In genomic region chr16:89201467-89202377, GRCh38 we compare ENCODE assay signal across 8 cellular contexts. TPM values are rescaled to one million over a fixed set of nuclear protein-coding genes. Genes with fewer than 3 reads are reported as not detected.
DNase-seq lines count a peak whose midpoint lies in the region; ATAC-seq and TF ChIP-seq lines count a peak whose summit lies in the region.

No MANE protein-coding gene starts in this region.

- H3K36me3 Mint-ChIP-seq in activated naive CD8-positive, alpha-beta T cell = no peaks in the 10 kb centered on the region
- H3K36me3 Mint-ChIP-seq in HFFc6 (ENCODE audit: low read depth) = peaks cover 8% of the 10 kb centered on the region

- no peak overlapping the region for H2AFZ ChIP-seq in SK-N-SH (ENCODE audit: low read depth)

- no peak overlapping the region for H3K27ac Mint-ChIP-seq in activated naive CD8-positive, alpha-beta T cell
- H3K27ac Mint-ChIP-seq in HFFc6 = no peak overlapping the region

- 0 out of 2 replicates have a peak overlapping the region, but pooled peaks have one; percentile 52 for H3K4me2 ChIP-seq in SK-N-SH

- no peak overlapping the region for H3K9ac ChIP-seq in SK-N-SH

- no peaks in the 10 kb centered on the region; a peak in 1 of 4 replicates for H3K4me1 ChIP-seq in SK-N-SH (ENCODE audit: control insufficient read depth in 1 of 2, insufficient read depth in 2 of 2, low read depth in 1 of 2, low read length in 1 of 2)
- no peaks in the 10 kb centered on the region for H3K4me1 ChIP-seq in gastrocnemius medialis

- H3K4me1 Mint-ChIP-seq in activated naive CD8-positive, alpha-beta T cell (ENCODE audit: low read depth) = peaks cover 16% of the 10 kb centered on the region
- no peaks in the 10 kb centered on the region for H3K4me1 Mint-ChIP-seq in HFFc6 (ENCODE audit: low read depth)

- H3K9me3 ChIP-seq in SK-N-SH = no peaks in the 10 kb centered on the region
- H3K9me3 ChIP-seq in gastrocnemius medialis = no peaks in the 10 kb centered on the region

- DNase-seq in BJ (ENCODE audit: low read depth) (no peak), SK-N-SH (peak; percentile 98), left cardiac atrium (peak; percentile 80), gastrocnemius medialis (peak; percentile 38 to 67), HFFc6 (no peak)

- WGBS in SK-N-SH (ENCODE audit: low lambda C conversion rate) = 4% methylated on average over 13 of the region's 106 CpGs

- no peaks in the 10 kb centered on the region for H3K9me3 Mint-ChIP-seq in activated naive CD8-positive, alpha-beta T cell (ENCODE audit: low read depth)
- peaks cover 11% of the 10 kb centered on the region for H3K9me3 Mint-ChIP-seq in HFFc6

- no peaks in the 10 kb centered on the region for H4K20me1 ChIP-seq in SK-N-SH (ENCODE audit: insufficient read depth)

- H3K4me3 ChIP-seq in BJ (ENCODE audit: low read depth, low read length) (peak overlapping the region; percentile 9), SK-N-SH (ENCODE audit: low read depth in 2 of 2, low read length in 1 of 2) (peak overlapping the region in 1 of 2 experiments; percentile 19; a peak in 2 of 4 replicates), gastrocnemius medialis (peak overlapping the region in 2 of 4 donors; percentile 28 to 35)

- ATAC-seq in HG03064 (IDR thresholded peaks at IDR 0.05; ENCODE audit: low read depth, unreplicated experiment) (peak; percentile 58), left cardiac atrium (peak; percentile 91 to 96), gastrocnemius medialis (peak; percentile 59 to 69), HG03565 (IDR thresholded peaks at IDR 0.05; ENCODE audit: unreplicated experiment) (no peak)

- intact Hi-C loops in left cardiac atrium (cut with DNase I) (no loop called here), gastrocnemius medialis (cut with DNase I; ENCODE audit: low total_unique reads) (loop anchor here (2.0 kb wide), 1 partner anchor 31 kb away; the partner anchor contains the start of gene CDH15)

- peaks cover 21% of the 10 kb centered on the region for H3K27me3 Mint-ChIP-seq in activated naive CD8-positive, alpha-beta T cell
- H3K27me3 Mint-ChIP-seq in HFFc6 (ENCODE audit: insufficient read depth) = peaks cover 27% of the 10 kb centered on the region

- CTCF ChIA-PET in BJ (lab: Yijun Ruan, JAX) = no interaction called here
- CTCF ChIA-PET in SK-N-SH (lab: Yijun Ruan, JAX) = interaction anchor here (1.1 to 1.9 kb wide), 2 partner anchors 17 to 464 kb away, joined by 4 read pairs; no protein-coding TSS in a partner anchor

- POLR2A ChIA-PET in BJ (lab: Charles Lee) = no interaction called here
- POLR2A ChIA-PET in SK-N-SH (lab: Yijun Ruan, JAX) = interaction anchor here (0.7 kb wide), 1 partner anchor 46 kb away, joined by 3 read pairs; no protein-coding TSS in a partner anchor

- H3K79me2 ChIP-seq in SK-N-SH (ENCODE audit: insufficient read depth) = no peaks in the 10 kb centered on the region

- peaks cover 22% of the 10 kb centered on the region for H3K27me3 ChIP-seq in BJ (ENCODE audit: control insufficient read depth, insufficient read depth, low read length)
- H3K27me3 ChIP-seq in SK-N-SH (ENCODE audit: insufficient read depth) = peaks cover 53% of the 10 kb centered on the region
- peaks cover 68 to 71% (median 70%) of the 10 kb centered on the region in 3 donors for H3K27me3 ChIP-seq in gastrocnemius medialis

- no peaks in the 10 kb centered on the region; the same call in 1 of the 2 replicates for H3K36me3 ChIP-seq in BJ (ENCODE audit: control insufficient read depth, insufficient read depth, low read length)
- no peaks in the 10 kb centered on the region for H3K36me3 ChIP-seq in SK-N-SH (replicated peaks in 1 of 2; ENCODE audit: control insufficient read depth in 1 of 2, insufficient read depth in 2 of 2, low read length in 1 of 2)
- no peaks in the 10 kb centered on the region for H3K36me3 ChIP-seq in gastrocnemius medialis

- in situ Hi-C loops in gastrocnemius medialis (cut with MboI; ENCODE audit: low sequenced_read_pairs in 4 of 4) = loop anchor here in 2 of 4 donors (25.0 kb wide), 2 partner anchors 339 to 464 kb away; partner anchors contain the start of genes GALNS (in 1 of the 2), PABPN1L (in 1 of the 2) and TRAPPC2L (in 1 of the 2)

- TF ChIP-seq RAD21 in SK-N-SH (IDR thresholded peaks at IDR 0.05; ENCODE audit: low read length) = no peak

- TF ChIP-seq EP300 in SK-N-SH (IDR thresholded peaks at IDR 0.05; ENCODE audit: borderline replicate concordance in 1 of 2, low read depth in 1 of 2, low read length in 1 of 2) = no peak

- H3K4me3 Mint-ChIP-seq in activated naive CD8-positive, alpha-beta T cell = peak overlapping the region; percentile 79
- no peak overlapping the region for H3K4me3 Mint-ChIP-seq in HFFc6

- no peak overlapping the region for H3K27ac ChIP-seq in SK-N-SH (ENCODE audit: low read depth in 2 of 2, low read length in 1 of 2)
- no peak overlapping the region for H3K27ac ChIP-seq in gastrocnemius medialis

- peaks cover 19% of the 10 kb centered on the region for H3F3A ChIP-seq in SK-N-SH (replicated peaks; ENCODE audit: insufficient read depth)

- no peak for TF ChIP-seq POLR2A in gastrocnemius medialis (IDR thresholded peaks at IDR 0.05)

- H3K9me2 ChIP-seq in SK-N-SH = no peaks in the 10 kb centered on the region

- no peak for TF ChIP-seq CTCF in BJ (IDR thresholded peaks at IDR 0.05; ENCODE audit: insufficient read depth, low read depth, low read length)
- no peak for TF ChIP-seq CTCF in SK-N-SH (IDR thresholded peaks at IDR 0.05)
- TF ChIP-seq CTCF in gastrocnemius medialis (IDR thresholded peaks at IDR 0.05 in 4 of 5, conservative IDR thresholded peaks at IDR 0.05 in 1 of 5) = no peak
- TF ChIP-seq CTCF in HFFc6 (IDR thresholded peaks at IDR 0.05) = no peak

TF ChIP-seq in SK-N-SH, 30 proteins besides CTCF, POLR2A, EP300 and RAD21:
- TF ChIP-seq GATA2 (CRISPR knock-in tag; IDR thresholded peaks at IDR 0.05) (no peak), CHD2 (IDR thresholded peaks at IDR 0.05; ENCODE audit: low read length, partially characterized antibody) (no peak), GABPA (IDR thresholded peaks at IDR 0.05; ENCODE audit: low read depth) (no peak), RXRA (IDR thresholded peaks at IDR 0.05; ENCODE audit: borderline replicate concordance, low read depth) (no peak), SIN3A (IDR thresholded peaks at IDR 0.05; ENCODE audit: borderline replicate concordance, low read depth, low read length) (no peak), EZH2phosphoT487 (IDR thresholded peaks at IDR 0.05; ENCODE audit: borderline replicate concordance, low read depth) (no peak), NFIC (IDR thresholded peaks at IDR 0.05; ENCODE audit: borderline replicate concordance) (no peak), FOSL2 (IDR thresholded peaks at IDR 0.05; ENCODE audit: borderline replicate concordance, low read depth) (no peak), RFX5 (IDR thresholded peaks at IDR 0.05; ENCODE audit: low read length) (no peak), POLR2AphosphoS5 (IDR thresholded peaks at IDR 0.05; ENCODE audit: low read depth, low read length) (no peak), YY1 (IDR thresholded peaks at IDR 0.05; ENCODE audit: low read depth) (no peak), IRF3 (IDR thresholded peaks at IDR 0.05; ENCODE audit: low read depth, low read length) (no peak), FOXM1 (IDR thresholded peaks at IDR 0.05; ENCODE audit: low read depth) (no peak), FOXJ3 (CRISPR knock-in tag; IDR thresholded peaks at IDR 0.05) (no peak)

RNA-seq across cellular contexts. Expression of gene SLC22A31, which starts 1.4 kb away (rescaled TPM):
- 0.11 and 0.12 TPM in 2 replicates for polyA plus RNA-seq in BJ (2011; rRNA removed)
- not detected in 2 replicates for polyA minus RNA-seq in BJ (2011; rRNA and poly(A)+ RNA removed)
- polyA plus RNA-seq in SK-N-SH (2012; rRNA removed) = 0.07 and 0.16 TPM in 2 replicates
- 0.04 TPM in 1 of 2 replicates, not detected in the other for polyA plus RNA-seq in SK-N-SH (2012; cell fraction: cytosol; rRNA removed)
- 1.5 and 2.3 TPM in 2 replicates for polyA plus RNA-seq in SK-N-SH (2012; cell fraction: nucleus; rRNA removed)
- total RNA-seq in left cardiac atrium = under 1 TPM in 1 of 2 donors, not detected in 1; 0.27 TPM
- total RNA-seq in gastrocnemius medialis = not detected
- total RNA-seq in HFFc6 (2021; fragmentation: NEBNext Ultra II Directional; extraction: Animal tissue kit (Norgen Biotek cat#: 25700)) = not detected

RNA-seq across cellular contexts. Expression of gene ZNF778, which starts 15.8 kb away (rescaled TPM):
- 5.5 and 5.9 TPM in 2 replicates for polyA plus RNA-seq in BJ (2011; rRNA removed)
- polyA minus RNA-seq in BJ (2011; rRNA and poly(A)+ RNA removed) = 4.1 and 6.3 TPM in 2 replicates
- polyA plus RNA-seq in SK-N-SH (2012; rRNA removed) = 6.2 and 10.8 TPM in 2 replicates
- 3.4 and 4.1 TPM in 2 replicates for polyA plus RNA-seq in SK-N-SH (2012; cell fraction: cytosol; rRNA removed)
- 8.1 and 10.9 TPM in 2 replicates for polyA plus RNA-seq in SK-N-SH (2012; cell fraction: nucleus; rRNA removed)
- total RNA-seq in left cardiac atrium = 1 to 10 TPM; 7.5 to 9.8 TPM
- 10 to 100 TPM; 10.7 to 21.3 (median 17.9) TPM for total RNA-seq in gastrocnemius medialis
- 1 to 10 TPM; 6.8 to 8.1 (median 7.5) TPM for total RNA-seq in HFFc6 (2021; fragmentation: NEBNext Ultra II Directional; extraction: Animal tissue kit (Norgen Biotek cat#: 25700))

RNA-seq across cellular contexts. Expression of gene CDH15, which starts 30.2 kb away (rescaled TPM):
- polyA plus RNA-seq in BJ (2011; rRNA removed) (0.04 and 0.07 TPM in 2 replicates), SK-N-SH (2012; rRNA removed) (0.03 and 0.08 TPM in 2 replicates)
- not detected in 2 replicates for polyA minus RNA-seq in BJ (2011; rRNA and poly(A)+ RNA removed)
- polyA plus RNA-seq in SK-N-SH (2012; cell fraction: cytosol; rRNA removed) = 0.03 and 0.04 TPM in 2 replicates
- polyA plus RNA-seq in SK-N-SH (2012; cell fraction: nucleus; rRNA removed) = 0.07 and 0.23 TPM in 2 replicates
- total RNA-seq in left cardiac atrium (under 1 TPM in 1 of 2 donors, not detected in 1; 0.09 TPM), gastrocnemius medialis (10 to 100 TPM; 48.5 to 60.8 (median 51.0) TPM)
- under 1 TPM in 2 of 6 experiments, not detected in 4; 0.05 to 0.07 TPM for total RNA-seq in HFFc6 (2021; fragmentation: NEBNext Ultra II Directional; extraction: Animal tissue kit (Norgen Biotek cat#: 25700))

Comparison
In these comparisons a context has a peak if more than half of its experiments do, and no peak if none do; other contexts are left out.
1. DNase-seq: peak in SK-N-SH (single experiment), left cardiac atrium (single experiment) and gastrocnemius medialis (2 of 2); none in BJ (single experiment) and HFFc6 (single experiment).
2. RNA of gene CDH15, which starts 30.2 kb away (total RNA-seq): 48.5 to 60.8 TPM in gastrocnemius medialis; 0.09 TPM in left cardiac atrium and 0.05 to 0.07 TPM in HFFc6; every median in the first group is over 10 times any median in the second.